In genomic region chr11:130121430-130121978, GRCh38 we compare ENCODE assay signal across 13 cellular contexts. TPM values are rescaled to one million over a fixed set of nuclear protein-coding genes. Genes with fewer than 3 reads are reported as not detected.
A peak's percentile ranks its signal among the peaks of the same experiment; 100 is the strongest.
DNase-seq lines count a peak whose midpoint lies in the region; ATAC-seq and TF ChIP-seq lines count a peak whose summit lies in the region.
"Had no signal": no experiment of that assay in that cellular context is flagged by ENCODE, and none has a peak within 500 bp of the region (broad histone marks: within the 10 kb centered on the region; RNA-seq: fewer than 3 reads in every experiment).

No MANE protein-coding gene starts in this region.

- DNase-seq in stimulated activated CD4-positive, alpha-beta T cell treated with anti-CD3 and anti-CD28 coated beads, Interleukin-1b, Interleukin-23, amount 100 ng/mL, for 48 hours, result peak; percentile 37
- no peak for DNase-seq in stimulated activated CD4-positive, alpha-beta T cell treated with anti-CD3 and anti-CD28 coated beads, Interleukin-4, amount 100 ng/mL, for 1 hour
- peak; percentile 68 for DNase-seq in activated CD8-positive, alpha-beta T cell treated with anti-CD3 and anti-CD28 coated beads for 36 hours
- DNase-seq in glomerular visceral epithelial cell (ENCODE audit: extremely low spot score) (peak; percentile 63), NCI-H774 (lab: John Stamatoyannopoulos, UW) (no peak), cerebellar cortex (ENCODE audit: low spot score) (no peak)
- DNase-seq: body of pancreas, COR-L47, NCI-H524 had no signal

- CTCF ChIA-PET in activated CD8-positive, alpha-beta T cell treated with anti-CD3 and anti-CD28 coated beads for 36 hours (lab: Charles Lee), result interaction anchor here (1.9 to 2.1 kb wide), 2 partner anchors 11 to 130 kb away, joined by 8 to 17 read pairs; no protein-coding TSS in a partner anchor

- intact Hi-C loops in activated CD8-positive, alpha-beta T cell treated with anti-CD3 and anti-CD28 coated beads for 36 hours (cut with micrococcal nuclease), result loop anchor here (5.0 kb wide), 1 partner anchor 49 kb away; no protein-coding TSS in a partner anchor

- H3K36me3 Mint-ChIP-seq in activated CD8-positive, alpha-beta T cell treated with anti-CD3 and anti-CD28 coated beads for 36 hours (ENCODE audit: low read depth), result peaks cover 27% of the 10 kb centered on the region

- no peak overlapping the region for H3K27ac Mint-ChIP-seq in activated CD8-positive, alpha-beta T cell treated with anti-CD3 and anti-CD28 coated beads for 36 hours
- H3K27ac Mint-ChIP-seq: IgD-negative memory B cell, progenitor cell of endocrine pancreas had no signal

- no peaks in the 10 kb centered on the region for H3K9me3 Mint-ChIP-seq in activated CD8-positive, alpha-beta T cell treated with anti-CD3 and anti-CD28 coated beads for 36 hours
- H3K9me3 Mint-ChIP-seq: IgD-negative memory B cell had no signal

- TF ChIP-seq CTCF in activated CD8-positive, alpha-beta T cell treated with anti-CD3 and anti-CD28 coated beads for 36 hours (IDR thresholded peaks at IDR 0.05), result no peak

- peaks cover 41% of the 10 kb centered on the region for H3K4me1 Mint-ChIP-seq in activated CD8-positive, alpha-beta T cell treated with anti-CD3 and anti-CD28 coated beads for 36 hours (ENCODE audit: low read depth)

- ATAC-seq in activated CD8-positive, alpha-beta T cell treated with anti-CD3 and anti-CD28 coated beads for 36 hours, result peak; percentile 52
- no peak for ATAC-seq in HG02840 (IDR thresholded peaks at IDR 0.05; ENCODE audit: low FRiP score, unreplicated experiment)
- no peak for ATAC-seq in HG03159 (IDR thresholded peaks at IDR 0.05; ENCODE audit: unreplicated experiment)
- ATAC-seq: body of pancreas had no signal

- peaks cover 5% of the 10 kb centered on the region for H3K27me3 Mint-ChIP-seq in activated CD8-positive, alpha-beta T cell treated with anti-CD3 and anti-CD28 coated beads for 36 hours
- H3K27me3 Mint-ChIP-seq: IgD-negative memory B cell, progenitor cell of endocrine pancreas had no signal

- no peak overlapping the region for H3K4me3 Mint-ChIP-seq in activated CD8-positive, alpha-beta T cell treated with anti-CD3 and anti-CD28 coated beads for 36 hours

- POLR2A ChIA-PET in activated CD8-positive, alpha-beta T cell treated with anti-CD3 and anti-CD28 coated beads for 36 hours (lab: Charles Lee), result interaction anchor here (1.8 kb wide), 2 partner anchors 118 to 120 kb away, joined by 6 to 8 read pairs; partner anchors contain the start of gene PRDM10

RNA-seq across cellular contexts. Expression of gene ST14, which starts 38.1 kb away (rescaled TPM):
- not detected for total RNA-seq in activated CD8-positive, alpha-beta T cell treated with anti-CD3 and anti-CD28 coated beads for 36 hours

RNA-seq across cellular contexts. Expression of gene APLP2, which starts 51.8 kb away (rescaled TPM):
- total RNA-seq in activated CD8-positive, alpha-beta T cell treated with anti-CD3 and anti-CD28 coated beads for 36 hours, result 10 to 100 TPM; 25.5 to 29.8 TPM

Comparison
In these comparisons a context has a peak if more than half of its experiments do, and no peak if none do; other contexts are left out.
1. DNase-seq: peak in stimulated activated CD4-positive, alpha-beta T cell treated with anti-CD3 and anti-CD28 coated beads, Interleukin-1b, Interleukin-23, amount 100 ng/mL, for 48 hours (single experiment), activated CD8-positive, alpha-beta T cell treated with anti-CD3 and anti-CD28 coated beads for 36 hours (single experiment) and glomerular visceral epithelial cell (single experiment); none in stimulated activated CD4-positive, alpha-beta T cell treated with anti-CD3 and anti-CD28 coated beads, Interleukin-4, amount 100 ng/mL, for 1 hour (single experiment), NCI-H774 (single experiment) and cerebellar cortex (single experiment).